ENCODE assay signal across 17 cellular contexts in the genomic region with DNA sequence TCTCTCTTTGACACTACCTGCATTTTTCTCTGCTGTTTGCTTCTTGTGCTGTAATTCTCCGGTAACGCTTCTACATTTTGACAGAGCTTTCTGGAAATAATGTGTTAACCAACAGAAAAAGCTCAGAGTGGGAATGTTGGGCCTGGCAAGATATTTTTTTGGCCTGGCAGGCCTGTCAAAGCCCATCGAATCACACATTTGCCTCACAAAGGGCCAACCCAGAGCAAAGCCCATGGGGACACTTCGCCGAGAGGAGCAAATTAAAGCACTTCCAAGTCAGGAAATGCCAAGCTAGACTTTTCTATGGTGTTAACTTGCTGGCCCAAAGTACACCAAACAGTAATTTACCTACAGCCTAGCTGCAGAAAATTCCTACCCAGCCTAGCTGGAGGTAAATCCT.
DNase-seq lines count a peak whose midpoint lies in the region; ATAC-seq, FAIRE-seq and TF ChIP-seq lines count a peak whose summit lies in the region.
"Had no signal": no experiment of that assay in that cellular context is flagged by ENCODE, and none has a peak within 500 bp of the region (broad histone marks: within the 10 kb centered on the region; RNA-seq: fewer than 3 reads in every experiment).

No MANE protein-coding gene starts in this region.

- WGBS in H1 (ENCODE audit: extremely low coverage in 1 of 2, insufficient coverage in 1 of 2, insufficient read length in 1 of 2, insufficient replicate concordance in 2 of 2, low coverage in 1 of 2, low lambda C conversion rate in 2 of 2, missing lambda C conversion rate in 1 of 2), 2 experiments, result 72% methylated on average over 5 of the region's 5 CpGs; no CpG with 5 or more reads in 1 of the 2 experiments

- H2AK5ac ChIP-seq in H1 (ENCODE audit: low read depth, low read length), result no peak overlapping the region

- H4K8ac ChIP-seq in H1 (ENCODE audit: extremely low read depth, insufficient read depth, low read length), result no peak overlapping the region

- no peak overlapping the region; a peak in 1 of 4 replicates for H3K4me2 ChIP-seq in H1 (ENCODE audit: insufficient read depth in 1 of 2, low read depth in 2 of 2, low read length in 2 of 2)

- TF ChIP-seq EP300 in H1 (IDR thresholded peaks at IDR 0.05; ENCODE audit: borderline replicate concordance in 1 of 2, low read depth in 2 of 2, low read length in 2 of 2), result no peak

- H4K20me1 ChIP-seq in H1 (replicated peaks in 1 of 2; ENCODE audit: control insufficient read depth in 1 of 2, insufficient read depth in 2 of 2, low read length in 2 of 2), result no peaks in the 10 kb centered on the region

- intact Hi-C loops in Right ventricle myocardium superior (cut with DNase I) (no loop called here), cardiac septum (cut with DNase I) (no loop called here)

- no peaks in the 10 kb centered on the region for H3K23me2 ChIP-seq in H1 (ENCODE audit: low read depth, low read length)

- no peak overlapping the region for H3K56ac ChIP-seq in H1 (replicated peaks; ENCODE audit: insufficient read length, low read depth, low read length)

- no peaks in the 10 kb centered on the region for H3K36me3 ChIP-seq in H1 (ENCODE audit: control insufficient read depth in 2 of 4, insufficient read depth in 4 of 4, low read length in 3 of 4)
- H3K36me3 ChIP-seq in thoracic aorta, result no peaks in the 10 kb centered on the region

- H3K4me1 ChIP-seq in H1 (replicated peaks in 1 of 4; ENCODE audit: control insufficient read depth in 3 of 4, insufficient read depth in 4 of 4, low read length in 3 of 4) (peaks cover 2 to 6% (median 4%) of the 10 kb centered on the region in 4 experiments; a peak in 5 of 7 replicates), thoracic aorta (ENCODE audit: control insufficient read depth in 1 of 2, low read depth in 2 of 2) (peaks cover 8 to 38% of the 10 kb centered on the region in 2 donors)

- H3K79me1 ChIP-seq in H1 (ENCODE audit: low read depth, low read length), result no peaks in the 10 kb centered on the region

- H3K79me2 ChIP-seq in H1 (ENCODE audit: control insufficient read depth in 1 of 2, insufficient read depth in 2 of 2, low read length in 2 of 2), result no peaks in the 10 kb centered on the region

- ATAC-seq in Right ventricle myocardium superior (ENCODE audit: poor library complexity) (peak; percentile 16), thoracic aorta (ENCODE audit: insufficient number of reproducible peaks, low FRiP score, low read depth) (peak; percentile 51), GM18519 (IDR thresholded peaks at IDR 0.05; ENCODE audit: low FRiP score, unreplicated experiment) (no peak)

- H3K9me3 ChIP-seq in H1 (ENCODE audit: insufficient read depth in 2 of 2, low read depth in 1 of 2, low read length in 1 of 2), result 0 out of 4 replicates have a peak, but pooled peaks cover 0 to 6% of the 10 kb centered on the region in 2 experiments
- no peaks in the 10 kb centered on the region for H3K9me3 ChIP-seq in thoracic aorta

- FAIRE-seq in H1 (lab: Jason Lieb, UNC), result peak; percentile 7
- FAIRE-seq: GM12892, GM18507, RCC 7860 had no signal

- no peak for TF ChIP-seq POLR2A in H1 (IDR thresholded peaks at IDR 0.05; ENCODE audit: control extremely low read depth in 1 of 2, low read depth in 2 of 2, low read length in 2 of 2)

- CTCF ChIA-PET in H1 (lab: Charles Lee; ENCODE audit: partially characterized antibody), result interaction anchor here (0.6 to 1.0 kb wide), 2 partner anchors 21 to 71 kb away, joined by 3 to 4 read pairs; no protein-coding TSS in a partner anchor

- H2BK12ac ChIP-seq in H1 (ENCODE audit: low read depth, low read length), result no peak overlapping the region

- TF ChIP-seq CTCF in H1 (IDR thresholded peaks at IDR 0.05; ENCODE audit: control extremely low read depth in 1 of 3, insufficient read depth in 1 of 3, low read depth in 1 of 3, low read length in 3 of 3) (no peak), thoracic aorta (IDR thresholded peaks at IDR 0.05) (no peak)

- H3K4ac ChIP-seq in H1 (replicated peaks; ENCODE audit: insufficient read length, low read depth, low read length), result no peak overlapping the region

- no peak overlapping the region for H3K9ac ChIP-seq in H1 (replicated peaks in 1 of 4; ENCODE audit: extremely low read depth in 1 of 4, low read depth in 3 of 4, low read length in 3 of 4)

- H4K5ac ChIP-seq in H1 (ENCODE audit: insufficient read length, low read depth, low read length), result no peak overlapping the region

- no peak overlapping the region for H3K27ac ChIP-seq in H1 (ENCODE audit: low read depth, low read length)
- peak overlapping the region; percentile 20 to 29 for H3K27ac ChIP-seq in thoracic aorta
- H3K27ac ChIP-seq: 22Rv1 had no signal

- H2BK5ac ChIP-seq in H1 (ENCODE audit: low read depth, low read length), result no peak overlapping the region

- no peak for DNase-seq in Right ventricle myocardium superior
- no peak for DNase-seq in cardiac septum (ENCODE audit: low spot score)
- no peak for DNase-seq in H1 (ENCODE audit: low read depth in 1 of 2, low spot score in 2 of 2)
- DNase-seq in midbrain (lab: John Stamatoyannopoulos, UW), result peak; percentile 18
- no peak for DNase-seq in thoracic aorta (ENCODE audit: low spot score)
- no peak for DNase-seq in stimulated activated CD4-positive, alpha-beta T cell treated with anti-CD3 and anti-CD28 coated beads, Interleukin-2, amount 100 ng/mL, for 48 hours
- DNase-seq in RKO (ENCODE audit: low spot score), result no peak
- DNase-seq: DMS79, H9, NCI-H1092, NCI-H1694, SHP77 had no signal

- no peak for TF ChIP-seq RAD21 in H1 (IDR thresholded peaks at IDR 0.05 in 1 of 2, conservative IDR thresholded peaks at IDR 0.05 in 1 of 2; ENCODE audit: low read depth in 2 of 2, low read length in 2 of 2)

- H4K91ac ChIP-seq in H1 (replicated peaks; ENCODE audit: insufficient read length, low read length), result no peak overlapping the region

- H3K14ac ChIP-seq in H1 (ENCODE audit: insufficient read length), result no peak overlapping the region

- no peaks in the 10 kb centered on the region for H3K27me3 ChIP-seq in H1 (replicated peaks in 1 of 4; ENCODE audit: control insufficient read depth in 3 of 4, extremely low read depth in 1 of 4, insufficient read depth in 3 of 4, low read length in 3 of 4)
- H3K27me3 ChIP-seq in thoracic aorta (replicated peaks; ENCODE audit: insufficient read depth), result no peaks in the 10 kb centered on the region

- H2BK20ac ChIP-seq in H1 (ENCODE audit: low read length), result no peak overlapping the region

- no peak overlapping the region; the same call in 1 of the 2 replicates for H2AFZ ChIP-seq in H1 (ENCODE audit: low read length)

- H3K18ac ChIP-seq in H1 (ENCODE audit: extremely low read depth, low read length), result no peak overlapping the region

- no peak overlapping the region for H2BK15ac ChIP-seq in H1 (ENCODE audit: low read length)

- no peak overlapping the region for H3K23ac ChIP-seq in H1 (ENCODE audit: insufficient read length)

- POLR2A ChIA-PET in H1 (lab: Charles Lee; ENCODE audit: partially characterized antibody), result no interaction called here

- no peak overlapping the region for H2BK120ac ChIP-seq in H1 (replicated peaks; ENCODE audit: low read depth, low read length)

- no peak overlapping the region for H3K4me3 ChIP-seq in H1 (ENCODE audit: extremely low read depth in 1 of 4, insufficient read depth in 2 of 4, low read depth in 3 of 4, low read length in 4 of 4)
- H3K4me3 ChIP-seq in thoracic aorta, result no peak overlapping the region

TF ChIP-seq in H1, 55 proteins besides CTCF, POLR2A, EP300 and RAD21:
- TF ChIP-seq CBX5 (IDR thresholded peaks at IDR 0.05; ENCODE audit: low read depth, low read length) (no peak), FOSL1 (IDR thresholded peaks at IDR 0.05; ENCODE audit: insufficient read depth, low read depth, low read length) (no peak), BRCA1 (IDR thresholded peaks at IDR 0.05; ENCODE audit: low read depth, low read length) (no peak), KDM4A (IDR thresholded peaks at IDR 0.05; ENCODE audit: low read depth, low read length, severe bottlenecking) (no peak), GTF2F1 (IDR thresholded peaks at IDR 0.05; ENCODE audit: borderline replicate concordance, low read depth, low read length) (no peak)
- TF ChIP-seq, protein P1, sequence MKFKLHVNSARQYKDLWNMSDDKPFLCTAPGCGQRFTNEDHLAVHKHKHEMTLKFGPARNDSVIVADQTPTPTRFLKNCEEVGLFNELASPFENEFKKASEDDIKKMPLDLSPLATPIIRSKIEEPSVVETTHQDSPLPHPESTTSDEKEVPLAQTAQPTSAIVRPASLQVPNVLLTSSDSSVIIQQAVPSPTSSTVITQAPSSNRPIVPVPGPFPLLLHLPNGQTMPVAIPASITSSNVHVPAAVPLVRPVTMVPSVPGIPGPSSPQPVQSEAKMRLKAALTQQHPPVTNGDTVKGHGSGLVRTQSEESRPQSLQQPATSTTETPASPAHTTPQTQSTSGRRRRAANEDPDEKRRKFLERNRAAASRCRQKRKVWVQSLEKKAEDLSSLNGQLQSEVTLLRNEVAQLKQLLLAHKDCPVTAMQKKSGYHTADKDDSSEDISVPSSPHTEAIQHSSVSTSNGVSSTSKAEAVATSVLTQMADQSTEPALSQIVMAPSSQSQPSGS (IDR thresholded peaks at IDR 0.05; ENCODE audit: low read length), result no peak
